In genomic region chr6:114247101-114247500, GRCh38 we compare ENCODE assay signal across 25 cellular contexts.
DNase-seq lines count a peak whose midpoint lies in the region; ATAC-seq, FAIRE-seq and TF ChIP-seq lines count a peak whose summit lies in the region.
"Had no signal": no experiment of that assay in that cellular context is flagged by ENCODE, and none has a peak within 500 bp of the region (broad histone marks: within the 10 kb centered on the region; RNA-seq: fewer than 3 reads in every experiment).

No MANE protein-coding gene starts in this region.

- H3K4ac ChIP-seq in mesendoderm (ENCODE audit: low read depth, low read length) = no peak overlapping the region

- no peak overlapping the region for H3K4me2 ChIP-seq in HepG2 (ENCODE audit: low read depth, low read length)
- H3K4me2 ChIP-seq in mesendoderm (ENCODE audit: low read length) = no peak overlapping the region
- H3K4me2 ChIP-seq: A549; BLaER1 treated with 17β-estradiol and CSF1 and Interleukin-3, amounts not matched to agents 10 nM and 100 nM had no signal

- H3K4me1 ChIP-seq in HepG2 (ENCODE audit: insufficient read depth, low read length) (no peaks in the 10 kb centered on the region), right lobe of liver (no peaks in the 10 kb centered on the region), SJCRH30 (peaks cover 33% of the 10 kb centered on the region), mesendoderm (ENCODE audit: control insufficient read depth, low read depth, low read length) (no peaks in the 10 kb centered on the region)
- H3K4me1 ChIP-seq: A549; BE2C; BLaER1 treated with 17β-estradiol and CSF1 and Interleukin-3, amounts not matched to agents 10 nM and 100 nM; HAP-1 had no signal

- no peaks in the 10 kb centered on the region for H3K27me3 ChIP-seq in HepG2 (ENCODE audit: control insufficient read depth in 1 of 2, insufficient read depth in 2 of 2, low read length in 2 of 2)
- H3K27me3 ChIP-seq in right lobe of liver = no peaks in the 10 kb centered on the region
- no peaks in the 10 kb centered on the region for H3K27me3 ChIP-seq in SJCRH30
- H3K27me3 ChIP-seq in mesendoderm (ENCODE audit: insufficient read depth, low read length, poor library complexity) = no peaks in the 10 kb centered on the region
- H3K27me3 ChIP-seq: BE2C; BLaER1 treated with 17β-estradiol and CSF1 and Interleukin-3, amounts not matched to agents 10 nM and 100 nM had no signal

- H3K4me3 ChIP-seq in HepG2 (replicated peaks in 1 of 3; ENCODE audit: insufficient read depth in 1 of 3, low read depth in 2 of 3, low read length in 3 of 3) (no peak overlapping the region), right lobe of liver (no peak overlapping the region), SJCRH30 (no peak overlapping the region), mesendoderm (ENCODE audit: low read length) (no peak overlapping the region)
- H3K4me3 ChIP-seq: A549; BLaER1 treated with 17β-estradiol and CSF1 and Interleukin-3, amounts not matched to agents 10 nM and 100 nM; GM12878; HAP-1 had no signal

- H2AFZ ChIP-seq in HepG2 (ENCODE audit: low read length) = no peak overlapping the region

- no peak overlapping the region for H4K5ac ChIP-seq in mesendoderm (ENCODE audit: low read length)

- H3K79me2 ChIP-seq in HepG2 (ENCODE audit: insufficient read depth, low read length) (no peaks in the 10 kb centered on the region), mesendoderm (ENCODE audit: control insufficient read depth, insufficient read depth, low read length) (no peaks in the 10 kb centered on the region)

- intact Hi-C loops in HepG2 (cut with micrococcal nuclease; ENCODE audit: unreplicated experiment) (no loop called here), right lobe of liver (cut with DNase I) (no loop called here)

- WGBS in HepG2 (ENCODE audit: low lambda C conversion rate) = 68% methylated on average over 2 of the region's 2 CpGs
- 11% methylated on average over 2 of the region's 2 CpGs for WGBS in right lobe of liver (ENCODE audit: insufficient coverage, low coverage, low lambda C conversion rate, missing lambda C conversion rate)
- WGBS in mesendoderm (ENCODE audit: extremely low coverage, insufficient coverage, low lambda C conversion rate) = no CpG with 5 or more reads among the region's 2 CpGs

- TF ChIP-seq CTCF in HepG2 (CRISPR knock-in tag; IDR thresholded peaks at IDR 0.05) (no peak), right lobe of liver (IDR thresholded peaks at IDR 0.05) (no peak)

- H2BK15ac ChIP-seq in mesendoderm (replicated peaks; ENCODE audit: low read depth) = no peak overlapping the region

- BruUV-seq in HepG2 (replicated peaks; lab: Mats Ljungman, UMichigan) = no TSS peak

- in situ Hi-C loops in HepG2 (cut with HindIII; ENCODE audit: extremely low pct_ligation_motif_present, low pct_unique_long_range_greater_than_20kb) = no loop called here

- no peaks in the 10 kb centered on the region for H3K36me3 Mint-ChIP-seq in natural killer cell treated with Interleukin-12 subunit alpha and Interleukin-12 subunit beta and Interleukin-15 and Interleukin-18, amount 100 ng/mL, for 72 hours
- H3K36me3 Mint-ChIP-seq: CD14-positive monocyte; CD8-positive, alpha-beta memory T cell had no signal

- H3K36me3 ChIP-seq in HepG2 (replicated peaks in 1 of 2; ENCODE audit: control insufficient read depth in 1 of 2, insufficient read depth in 2 of 2, low read length in 2 of 2) (no peaks in the 10 kb centered on the region), right lobe of liver (no peaks in the 10 kb centered on the region), SJCRH30 (no peaks in the 10 kb centered on the region), mesendoderm (ENCODE audit: control insufficient read depth, insufficient read depth, low read length) (no peaks in the 10 kb centered on the region)
- H3K36me3 ChIP-seq: BLaER1 treated with 17β-estradiol and CSF1 and Interleukin-3, amounts not matched to agents 10 nM and 100 nM; HAP-1 had no signal

- peaks cover 9% of the 10 kb centered on the region for H3K9me3 Mint-ChIP-seq in natural killer cell treated with Interleukin-12 subunit alpha and Interleukin-12 subunit beta and Interleukin-15 and Interleukin-18, amount 100 ng/mL, for 72 hours

- no peaks in the 10 kb centered on the region for H3K79me1 ChIP-seq in mesendoderm (ENCODE audit: low read length)

- TF ChIP-seq POLR2A in HepG2 (IDR thresholded peaks at IDR 0.05; ENCODE audit: insufficient read depth in 1 of 2, low read depth in 2 of 2, low read length in 2 of 2) = no peak
- no peak for TF ChIP-seq POLR2A in right lobe of liver (IDR thresholded peaks at IDR 0.05)

- H3K23ac ChIP-seq in mesendoderm (ENCODE audit: low read length) = no peak overlapping the region

- H4K8ac ChIP-seq in mesendoderm (ENCODE audit: low read depth, low read length) = no peak overlapping the region

- H3K4me1 Mint-ChIP-seq in natural killer cell treated with Interleukin-12 subunit alpha and Interleukin-12 subunit beta and Interleukin-15 and Interleukin-18, amount 100 ng/mL, for 72 hours (ENCODE audit: low read depth in 2 of 2) = no peaks in the 10 kb centered on the region
- H3K4me1 Mint-ChIP-seq: CD14-positive monocyte; CD8-positive, alpha-beta memory T cell had no signal

- H3K18ac ChIP-seq in mesendoderm (ENCODE audit: low read length) = no peak overlapping the region

- H2BK120ac ChIP-seq in mesendoderm (ENCODE audit: low read depth, low read length) = no peak overlapping the region

- CTCF ChIA-PET in HepG2 (lab: Yijun Ruan, JAX; ENCODE audit: low intra/inter-chr PET ratio, low total read pairs) = no interaction called here

- no peak for ATAC-seq in HepG2
- no peak for ATAC-seq in right lobe of liver
- no peak for ATAC-seq in natural killer cell treated with Interleukin-12 subunit alpha and Interleukin-12 subunit beta and Interleukin-15 and Interleukin-18, amount 100 ng/mL, for 72 hours
- ATAC-seq: A549, GM12878 had no signal

- H3K27ac ChIP-seq in HepG2 (ENCODE audit: extremely low read length, insufficient read depth, low read length) (no peak overlapping the region), right lobe of liver (no peak overlapping the region), SJCRH30 (peak overlapping the region; percentile 2; the same call in 1 of the 2 replicates), mesendoderm (ENCODE audit: low read depth, low read length) (no peak overlapping the region)
- H3K27ac ChIP-seq: A549; BLaER1 treated with 17β-estradiol and CSF1 and Interleukin-3, amounts not matched to agents 10 nM and 100 nM had no signal

- H3K27me3 Mint-ChIP-seq in natural killer cell treated with Interleukin-12 subunit alpha and Interleukin-12 subunit beta and Interleukin-15 and Interleukin-18, amount 100 ng/mL, for 72 hours = no peaks in the 10 kb centered on the region
- H3K27me3 Mint-ChIP-seq: CD4-positive, alpha-beta T cell; CD8-positive, alpha-beta memory T cell had no signal

- TF ChIP-seq RAD21 in HepG2 (CRISPR knock-in tag; IDR thresholded peaks at IDR 0.05) = no peak

- DNase-seq in HepG2 (ENCODE audit: low spot score) (no peak), right lobe of liver (no peak), SJCRH30 (peak in 1 of 2 experiments; percentile 19), mesendoderm (peak; percentile 23), frontal cortex (ENCODE audit: low spot score in 2 of 2) (no peak)
- DNase-seq in natural killer cell treated with Interleukin-12 subunit alpha and Interleukin-12 subunit beta and Interleukin-15 and Interleukin-18, amount 100 ng/mL, for 72 hours (ENCODE audit: low spot score) = no peak
- DNase-seq: 8988T; ACHN; AML-193; BE2C; CD4-positive, alpha-beta T cell; CD8-positive, alpha-beta memory T cell; DMS 273 treated with DMSO at 0.1 percent for 48 hours; DMS79; EL; GDM1; GOT3 had no signal

- H3K27ac Mint-ChIP-seq in natural killer cell treated with Interleukin-12 subunit alpha and Interleukin-12 subunit beta and Interleukin-15 and Interleukin-18, amount 100 ng/mL, for 72 hours = no peak overlapping the region
- H3K27ac Mint-ChIP-seq: CD14-positive monocyte; CD4-positive, alpha-beta T cell; CD8-positive, alpha-beta memory T cell had no signal

- no peak for FAIRE-seq in HepG2 (lab: Jason Lieb, UNC)
- FAIRE-seq in frontal cortex (lab: Jason Lieb, UNC) = no peak
- FAIRE-seq: A549, D721Med, GM12878, GM19239, H54 had no signal

- H3K4me3 Mint-ChIP-seq in natural killer cell treated with Interleukin-12 subunit alpha and Interleukin-12 subunit beta and Interleukin-15 and Interleukin-18, amount 100 ng/mL, for 72 hours = no peak overlapping the region
- H3K4me3 Mint-ChIP-seq: CD14-positive monocyte; CD4-positive, alpha-beta T cell; CD8-positive, alpha-beta memory T cell had no signal

- no peak overlapping the region for H2BK5ac ChIP-seq in mesendoderm (ENCODE audit: low read length)

- no peak overlapping the region for H3K56ac ChIP-seq in mesendoderm (ENCODE audit: low read length)

- H2AK5ac ChIP-seq in mesendoderm (ENCODE audit: low read length) = no peak overlapping the region

- no peaks in the 10 kb centered on the region for H3K9me3 ChIP-seq in HepG2 (ENCODE audit: low read length)
- H3K9me3 ChIP-seq in right lobe of liver = no peaks in the 10 kb centered on the region
- H3K9me3 ChIP-seq in SJCRH30 (replicated peaks) = no peaks in the 10 kb centered on the region
- H3K9me3 ChIP-seq: A549; BE2C; BLaER1 treated with 17β-estradiol and CSF1 and Interleukin-3, amounts not matched to agents 10 nM and 100 nM had no signal

- H4K20me1 ChIP-seq in HepG2 (ENCODE audit: insufficient read depth, low read length) = no peaks in the 10 kb centered on the region
- H4K20me1 ChIP-seq: BLaER1 treated with 17β-estradiol and CSF1 and Interleukin-3, amounts not matched to agents 10 nM and 100 nM had no signal

- POLR2A ChIA-PET in HepG2 (lab: Yijun Ruan, JAX) = no interaction called here

- TF ChIP-seq EP300 in HepG2 (IDR thresholded peaks at IDR 0.05; ENCODE audit: low read depth in 2 of 2, low read length in 2 of 2) (no peak), HepG2 (CRISPR knock-in tag; IDR thresholded peaks at IDR 0.05; ENCODE audit: borderline replicate concordance) (no peak)

- H3K9ac ChIP-seq in HepG2 (ENCODE audit: insufficient read depth, low read depth, low read length) (no peak overlapping the region), mesendoderm (ENCODE audit: low read length) (no peak overlapping the region)
- H3K9ac ChIP-seq: BLaER1 treated with 17β-estradiol and CSF1 and Interleukin-3, amounts not matched to agents 10 nM and 100 nM had no signal

TF ChIP-seq in HepG2, 621 proteins besides CTCF, POLR2A, EP300 and RAD21:
- no peak for TF ChIP-seq TEAD3 (CRISPR knock-in tag; optimal IDR thresholded peaks at IDR 0.05; ENCODE audit: borderline replicate concordance)
- TF ChIP-seq ZNF652 (CRISPR knock-in tag; IDR thresholded peaks at IDR 0.05; ENCODE audit: borderline replicate concordance, low read depth) = peak; percentile 54
- TF ChIP-seq TBP (CRISPR knock-in tag; IDR thresholded peaks at IDR 0.05) = no peak
- TF ChIP-seq MBD4 (IDR thresholded peaks at IDR 0.05; ENCODE audit: borderline replicate concordance, low read length) = no peak
